Comparison of ENCODE assay signal across 8 cellular contexts in genomic region chr5:181222630-181223040, GRCh38. TPM values are rescaled to one million over a fixed set of nuclear protein-coding genes. Genes with fewer than 3 reads are reported as not detected.
DNase-seq lines count a peak whose midpoint lies in the region; ATAC-seq and TF ChIP-seq lines count a peak whose summit lies in the region.

No MANE protein-coding gene starts in this region.

- peak overlapping the region; percentile 82 for H3K4me3 ChIP-seq in IMR-90 (ENCODE audit: insufficient read depth, low read depth, low read length)
- H3K4me3 ChIP-seq in mucosa of stomach (ENCODE audit: low read length), result peak overlapping the region; percentile 88

- peaks cover 47% of the 10 kb centered on the region for H3K36me3 Mint-ChIP-seq in CD4-positive, alpha-beta T cell (ENCODE audit: low read depth)
- H3K36me3 Mint-ChIP-seq in chondrocyte (ENCODE audit: low read depth), result no peaks in the 10 kb centered on the region

- peak overlapping the region; percentile 46 for H4K5ac ChIP-seq in IMR-90 (ENCODE audit: low read depth, low read length)

- H2BK15ac ChIP-seq in IMR-90 (ENCODE audit: low read depth, low read length), result no peak overlapping the region

- DNase-seq in CD4-positive, alpha-beta T cell, result no peak
- DNase-seq in IMR-90, result no peak
- no peak for DNase-seq in chondrocyte (ENCODE audit: low spot score)
- DNase-seq in NCI-H2171 treated with DMSO at 0.1 percent for 48 hours (lab: John Stamatoyannopoulos, UW), result no peak
- no peak for DNase-seq in DMS153 treated with DMSO at 0.1 percent for 48 hours (lab: John Stamatoyannopoulos, UW; ENCODE audit: unreplicated experiment)
- no peak for DNase-seq in middle frontal gyrus (ENCODE audit: extremely low spot score, low spot score)

- peaks cover 15% of the 10 kb centered on the region for H3K9me1 ChIP-seq in IMR-90 (ENCODE audit: insufficient read depth, low read length)

- no TSS peak for BruUV-seq in IMR-90 (replicated peaks; lab: Mats Ljungman, UMichigan)

- peaks cover 28% of the 10 kb centered on the region for H3K27me3 Mint-ChIP-seq in CD4-positive, alpha-beta T cell
- H3K27me3 Mint-ChIP-seq in chondrocyte (ENCODE audit: low read depth), result no peaks in the 10 kb centered on the region

- intact Hi-C loops in CD4-positive, alpha-beta T cell (cut with DNase I, micrococcal nuclease), result loop anchor here (1.0 to 2.0 kb wide), 5 partner anchors 15 to 39 kb away; partner anchors contain the start of genes TRIM52 (in 2 of the 2) and RACK1 (in 1 of the 2)
- intact Hi-C loops in IMR-90 (cut with micrococcal nuclease), result loop anchor here (1.0 to 2.0 kb wide), 5 partner anchors 15 to 420 kb away; partner anchors contain the start of gene MGAT1

- H2AFZ ChIP-seq in IMR-90 (replicated peaks; ENCODE audit: low read length, poor library complexity), result peak overlapping the region; percentile 99

- H3K23ac ChIP-seq in IMR-90 (ENCODE audit: low read depth, low read length), result peak overlapping the region; percentile 83

- H2AK9ac ChIP-seq in IMR-90 (replicated peaks; ENCODE audit: low read depth, low read length, poor library complexity), result peak overlapping the region; percentile 99

- peak overlapping the region; percentile 65 for H3K4me2 ChIP-seq in IMR-90 (ENCODE audit: low read depth, low read length)

- H3K4me1 Mint-ChIP-seq in CD4-positive, alpha-beta T cell (ENCODE audit: low read depth), result peaks cover 57% of the 10 kb centered on the region
- H3K4me1 Mint-ChIP-seq in chondrocyte (ENCODE audit: low read depth), result peaks cover 46% of the 10 kb centered on the region

- peak overlapping the region; percentile 65 to 82 for H4K8ac ChIP-seq in IMR-90 (ENCODE audit: low read depth in 2 of 2, low read length in 2 of 2)

- dilution Hi-C loops in IMR-90 (cut with HindIII; ENCODE audit: low sequenced_read_pairs, unreplicated experiment), result no loop called here

- H2AK5ac ChIP-seq in IMR-90 (ENCODE audit: low read depth, low read length), result peak overlapping the region; percentile 67; the same call in 1 of the 2 replicates

- H3K56ac ChIP-seq in IMR-90 (ENCODE audit: extremely low read depth, insufficient read depth, low read length), result peak overlapping the region; percentile 93

- in situ Hi-C loops in IMR-90 (cut with MboI; ENCODE audit: low sequenced_read_pairs), result no loop called here

- peak overlapping the region; percentile 99 for H3K27ac ChIP-seq in CD4-positive, alpha-beta T cell (ENCODE audit: low read depth, low read length)
- H3K27ac ChIP-seq in IMR-90 (ENCODE audit: insufficient read depth, low read length), result peak overlapping the region; percentile 73

- H3K36me3 ChIP-seq in IMR-90 (ENCODE audit: control insufficient read depth, insufficient read depth, low read length) (peaks cover 2% of the 10 kb centered on the region; the same call in 1 of the 2 replicates), mucosa of stomach (ENCODE audit: control insufficient read depth, insufficient read depth, low read length) (no peaks in the 10 kb centered on the region)

- H3K27ac Mint-ChIP-seq in CD4-positive, alpha-beta T cell, result peak overlapping the region; percentile 99
- H3K27ac Mint-ChIP-seq in chondrocyte (ENCODE audit: unreplicated experiment), result peak overlapping the region; percentile 97

- no peak for TF ChIP-seq RAD21 in IMR-90 (IDR thresholded peaks at IDR 0.05; ENCODE audit: low read length)

- H3K9me3 Mint-ChIP-seq in CD4-positive, alpha-beta T cell, result no peaks in the 10 kb centered on the region
- no peaks in the 10 kb centered on the region for H3K9me3 Mint-ChIP-seq in chondrocyte (ENCODE audit: low read depth)

- H3K4me1 ChIP-seq in IMR-90 (ENCODE audit: control insufficient read depth, insufficient read depth, low read length), result peaks cover 6% of the 10 kb centered on the region
- peaks cover 17% of the 10 kb centered on the region for H3K4me1 ChIP-seq in mucosa of stomach (ENCODE audit: control insufficient read depth, insufficient read depth, low read length)

- no peak overlapping the region for H2BK20ac ChIP-seq in IMR-90 (ENCODE audit: low read depth, low read length)

- CTCF ChIA-PET in CD4-positive, alpha-beta T cell (lab: Charles Lee), result interaction anchor here (0.9 to 2.5 kb wide), 4 partner anchors 31 to 38 kb away, joined by 3 to 14 read pairs (median 4); partner anchors contain the start of gene TRIM52
- CTCF ChIA-PET in IMR-90 (lab: Yijun Ruan, JAX), result interaction anchor here (1.0 to 1.1 kb wide), 2 partner anchors 16 to 34 kb away, joined by 3 read pairs; no protein-coding TSS in a partner anchor

- ATAC-seq in CD4-positive, alpha-beta T cell (ENCODE audit: poor library complexity), result peak; percentile 3
- ATAC-seq in IMR-90 (ENCODE audit: low read depth), result peak; percentile 4; the same call in 1 of the 2 replicates
- ATAC-seq in GM18868 (IDR thresholded peaks at IDR 0.05; ENCODE audit: unreplicated experiment), result no peak

- peak overlapping the region; percentile 82 for H2BK5ac ChIP-seq in IMR-90 (ENCODE audit: low read depth, low read length, poor library complexity, severe bottlenecking)

- peak overlapping the region; percentile 48; the same call in 1 of the 2 replicates for H2BK120ac ChIP-seq in IMR-90 (ENCODE audit: low read depth, low read length)

- peak overlapping the region; percentile 86 for H3K14ac ChIP-seq in IMR-90 (replicated peaks; ENCODE audit: low read depth, low read length)

- no peaks in the 10 kb centered on the region for H3K27me3 ChIP-seq in CD4-positive, alpha-beta T cell (ENCODE audit: control insufficient read depth, insufficient read depth, low read length)
- H3K27me3 ChIP-seq in IMR-90 (ENCODE audit: control insufficient read depth, insufficient read depth, low read length) (no peaks in the 10 kb centered on the region), mucosa of stomach (ENCODE audit: control insufficient read depth, insufficient read depth, low read length) (no peaks in the 10 kb centered on the region)

- peaks cover 13% of the 10 kb centered on the region for H4K20me1 ChIP-seq in IMR-90 (ENCODE audit: insufficient read depth, low read length)

- H3K79me1 ChIP-seq in IMR-90 (ENCODE audit: low read depth in 1 of 2, low read length in 2 of 2), result peaks cover 13 to 31% of the 10 kb centered on the region in 2 experiments

- POLR2A ChIA-PET in CD4-positive, alpha-beta T cell (lab: Charles Lee), result interaction anchor here (0.7 to 5.8 kb wide), 12 partner anchors 16 to 392 kb away, joined by 4 to 187 read pairs (median 20); partner anchors contain the start of genes RACK1, TRIM52 and TRIM7
- POLR2A ChIA-PET in IMR-90 (lab: Charles Lee; ENCODE audit: unreplicated experiment), result no interaction called here

- H4K91ac ChIP-seq in IMR-90 (ENCODE audit: insufficient read depth, low read depth, low read length), result peak overlapping the region; percentile 53

- peak overlapping the region; percentile 96 for H3K4me3 Mint-ChIP-seq in CD4-positive, alpha-beta T cell
- H3K4me3 Mint-ChIP-seq in chondrocyte (ENCODE audit: unreplicated experiment), result peak overlapping the region; percentile 92

- H3K4ac ChIP-seq in IMR-90 (ENCODE audit: low read depth, low read length), result peak overlapping the region; percentile 86

- H3K18ac ChIP-seq in IMR-90 (ENCODE audit: low read depth, low read length), result peak overlapping the region; percentile 56; the same call in 1 of the 2 replicates

- no peaks in the 10 kb centered on the region for H3K9me3 ChIP-seq in CD4-positive, alpha-beta T cell (ENCODE audit: control insufficient read depth, low read length)
- no peaks in the 10 kb centered on the region for H3K9me3 ChIP-seq in IMR-90 (ENCODE audit: control insufficient read depth, insufficient read depth, low read length)
- H3K9me3 ChIP-seq in mucosa of stomach (ENCODE audit: control insufficient read depth, low read length), result no peaks in the 10 kb centered on the region

- peak overlapping the region; percentile 64 for H3K9ac ChIP-seq in IMR-90 (ENCODE audit: low read depth, low read length)
- H3K9ac ChIP-seq in mucosa of stomach (ENCODE audit: low read length), result peak overlapping the region; percentile 91

- no peak for TF ChIP-seq POLR2A in IMR-90 (IDR thresholded peaks at IDR 0.05; ENCODE audit: low read depth, low read length)

- TF ChIP-seq CTCF in CD4-positive, alpha-beta T cell (IDR thresholded peaks at IDR 0.05), result no peak
- TF ChIP-seq CTCF in IMR-90 (conservative IDR thresholded peaks at IDR 0.05; ENCODE audit: low read depth, low read length) (no peak), chondrocyte (IDR thresholded peaks at IDR 0.05) (peak; percentile 46)

- WGBS in IMR-90 (ENCODE audit: extremely low coverage in 2 of 2, insufficient read length in 1 of 2), 2 experiments, result 0% methylated on average over 3 of the region's 18 CpGs; no CpG with 5 or more reads in 1 of the 2 experiments

TF ChIP-seq in IMR-90, 13 proteins besides CTCF, POLR2A, EP300 and RAD21 (continues in another document):
- TF ChIP-seq MXI1 (IDR thresholded peaks at IDR 0.05; ENCODE audit: borderline replicate concordance, low read depth, low read length) (no peak), RCOR1 (IDR thresholded peaks at IDR 0.05; ENCODE audit: insufficient replicate concordance, low read length) (no peak), MAFK (IDR thresholded peaks at IDR 0.05; ENCODE audit: low read depth, low read length) (no peak), CHD1 (IDR thresholded peaks at IDR 0.05; ENCODE audit: low read depth, low read length) (no peak), SMC3 (IDR thresholded peaks at IDR 0.05; ENCODE audit: low read depth, low read length) (no peak)

RNA-seq across cellular contexts. Expression of gene TRIM41, which starts 0.4 kb away (rescaled TPM):
- 10 to 100 TPM; 21.4 to 24.0 TPM for total RNA-seq in CD4-positive, alpha-beta T cell
- total RNA-seq in IMR-90 (2012; rRNA removed) (5.9 and 6.9 TPM in 2 replicates), chondrocyte (17.9 to 24.3 TPM (median 19.3 TPM) in 3 replicates)
- polyA plus RNA-seq in IMR-90 (2012; rRNA removed), result 15.7 and 16.9 TPM in 2 replicates
- polyA plus RNA-seq in IMR-90 (2012; cell fraction: cytosol; rRNA removed), result 9.6 and 12.6 TPM in 2 replicates
- 63.1 and 67.0 TPM in 2 replicates for polyA plus RNA-seq in IMR-90 (2012; cell fraction: nucleus; rRNA removed; ENCODE audit: low replicate concordance)

RNA-seq across cellular contexts. Expression of gene TRIM7, which starts 17.6 kb away (rescaled TPM):
- 1 to 10 TPM; 3.4 to 3.8 TPM for total RNA-seq in CD4-positive, alpha-beta T cell
- total RNA-seq in IMR-90 (2012; rRNA removed) (0.54 and 0.83 TPM in 2 replicates), chondrocyte (4.2 to 8.1 TPM (median 5.7 TPM) in 3 replicates)
- polyA plus RNA-seq in IMR-90 (2012; rRNA removed), result 1.0 and 1.3 TPM in 2 replicates
- polyA plus RNA-seq in IMR-90 (2012; cell fraction: cytosol; rRNA removed), result 1.6 and 1.8 TPM in 2 replicates
- 0.76 and 1.6 TPM in 2 replicates for polyA plus RNA-seq in IMR-90 (2012; cell fraction: nucleus; rRNA removed; ENCODE audit: low replicate concordance)

RNA-seq across cellular contexts. Expression of gene RACK1, which starts 21.1 kb away (rescaled TPM):
- 1,000 to 10,000 TPM; 2,499 to 2,682 TPM for total RNA-seq in CD4-positive, alpha-beta T cell
- total RNA-seq in IMR-90 (2012; rRNA removed) (5,432 and 9,350 TPM in 2 replicates), chondrocyte (995 to 1,189 TPM (median 1,167 TPM) in 3 replicates)
- polyA plus RNA-seq in IMR-90 (2012; rRNA removed), result 4,263 and 4,589 TPM in 2 replicates
- polyA plus RNA-seq in IMR-90 (2012; cell fraction: cytosol; rRNA removed), result 5,168 and 5,845 TPM in 2 replicates
- 1,327 and 2,272 TPM in 2 replicates for polyA plus RNA-seq in IMR-90 (2012; cell fraction: nucleus; rRNA removed; ENCODE audit: low replicate concordance)

RNA-seq across cellular contexts. Expression of gene TRIM52, which starts 38.3 kb away (rescaled TPM):
- total RNA-seq in CD4-positive, alpha-beta T cell, result 10 to 100 TPM; 35.9 to 37.6 TPM
- total RNA-seq in IMR-90 (2012; rRNA removed), result 2.3 and 3.9 TPM in 2 replicates
- polyA plus RNA-seq in IMR-90 (2012; rRNA removed), result 6.1 and 6.9 TPM in 2 replicates
- 1.4 and 1.9 TPM in 2 replicates for polyA plus RNA-seq in IMR-90 (2012; cell fraction: cytosol; rRNA removed)
- polyA plus RNA-seq in IMR-90 (2012; cell fraction: nucleus; rRNA removed; ENCODE audit: low replicate concordance), result 11.0 and 27.8 TPM in 2 replicates
- total RNA-seq in chondrocyte, result 7.2 to 12.7 TPM (median 8.3 TPM) in 3 replicates
